Comparison of ENCODE assay signal across 8 cellular contexts in the genomic region with DNA sequence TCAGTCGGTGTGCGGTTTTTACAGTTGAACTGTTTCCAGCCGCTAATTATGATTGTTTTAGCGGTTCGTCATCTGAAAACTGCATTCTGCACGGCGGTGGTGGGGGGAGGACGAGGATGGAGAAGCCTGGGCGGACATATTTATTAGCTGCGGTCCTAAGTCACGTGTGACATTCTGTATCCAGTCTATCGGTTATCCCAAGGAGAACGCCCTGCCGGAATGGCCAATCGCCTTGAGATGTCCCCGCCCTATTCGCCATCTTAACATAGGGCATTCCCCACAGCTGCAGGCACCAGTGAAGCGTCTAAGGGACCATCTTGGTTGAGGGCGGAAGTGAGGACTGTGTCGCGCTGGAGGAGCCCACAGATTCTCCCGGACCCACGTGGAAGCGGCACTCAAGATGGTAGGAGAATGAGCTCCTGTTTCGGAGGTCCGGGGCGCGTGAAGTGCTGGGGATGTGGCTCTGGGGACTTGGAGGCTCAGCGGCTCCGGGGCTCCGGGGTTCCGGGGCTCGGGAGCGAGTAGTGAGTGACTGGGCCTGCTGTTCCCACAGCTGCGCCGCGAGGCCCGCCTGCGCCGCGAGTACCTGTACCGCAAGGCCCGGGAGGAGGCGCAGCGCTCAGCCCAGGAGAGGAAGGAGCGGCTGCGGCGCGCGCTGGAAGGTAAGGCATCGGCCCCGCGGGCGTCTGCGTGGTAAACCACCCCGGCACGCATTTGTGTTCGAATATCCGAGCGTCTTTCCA. TPM values are rescaled to one million over a fixed set of nuclear protein-coding genes. Genes with fewer than 3 reads are reported as not detected.
A peak's percentile ranks its signal among the peaks of the same experiment; 100 is the strongest.
DNase-seq lines count a peak whose midpoint lies in the region; ATAC-seq, FAIRE-seq and TF ChIP-seq lines count a peak whose summit lies in the region.

A gene with protein sequence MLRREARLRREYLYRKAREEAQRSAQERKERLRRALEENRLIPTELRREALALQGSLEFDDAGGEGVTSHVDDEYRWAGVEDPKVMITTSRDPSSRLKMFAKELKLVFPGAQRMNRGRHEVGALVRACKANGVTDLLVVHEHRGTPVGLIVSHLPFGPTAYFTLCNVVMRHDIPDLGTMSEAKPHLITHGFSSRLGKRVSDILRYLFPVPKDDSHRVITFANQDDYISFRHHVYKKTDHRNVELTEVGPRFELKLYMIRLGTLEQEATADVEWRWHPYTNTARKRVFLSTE (plus strand): TSS at position 365 of the 743 bp plus-strand sequence. CDS start 36 bp downstream, at position 401.

- peaks cover 46% of the 10 kb centered on the region for H3K36me3 Mint-ChIP-seq in T-helper 1 cell treated with Interleukin-12 subunit alpha and Interleukin-12 subunit beta and Interleukin-4 antibody, amounts not matched to agents 30 μg/mL and 1 μg/mL, for 36 hours (ENCODE audit: low read depth)

- TF ChIP-seq POLR2A in GM12892 (IDR thresholded peaks at IDR 0.05; ENCODE audit: low read depth, low read length) (peak; percentile 73), uterus (IDR thresholded peaks at IDR 0.05) (peak; percentile 3 to 40)

- intact Hi-C loops in left ventricle myocardium superior (cut with micrococcal nuclease): no loop called here
- intact Hi-C loops in psoas muscle (cut with DNase I): loop anchor here (5.0 kb wide), 1 partner anchor 160 kb away; a partner anchor contains a TSS
- intact Hi-C loops in uterus (cut with DNase I; ENCODE audit: low total_unique reads): no loop called here

- H3K4me3 ChIP-seq in psoas muscle: peak within 1 kb of the TSS; percentile 99
- peak within 1 kb of the TSS; percentile 75 to 86 for H3K4me3 ChIP-seq in uterus

- no peaks in the 10 kb centered on the region for H3K9me3 ChIP-seq in psoas muscle
- H3K9me3 ChIP-seq in uterus: no peaks in the 10 kb centered on the region

- peak; percentile 92 for FAIRE-seq in GM12892 (lab: Jason Lieb, UNC)

- H3K4me1 ChIP-seq in psoas muscle (peaks cover 15% of the 10 kb centered on the region), uterus (peaks cover 4 to 8% of the 10 kb centered on the region in 2 donors)

- H3K36me3 ChIP-seq in psoas muscle (ENCODE audit: insufficient read depth in 1 of 2, low read depth in 1 of 2): peaks cover 7 to 67% of the 10 kb centered on the region in 2 donors
- H3K36me3 ChIP-seq in uterus: no peaks in the 10 kb centered on the region

- WGBS in psoas muscle, 3 donors: 0 to 1% (median 0%) methylated on average over 56 to 60 of the region's 60 CpGs

- no peaks in the 10 kb centered on the region for H3K27me3 Mint-ChIP-seq in T-helper 1 cell treated with Interleukin-12 subunit alpha and Interleukin-12 subunit beta and Interleukin-4 antibody, amounts not matched to agents 30 μg/mL and 1 μg/mL, for 36 hours (ENCODE audit: low read depth)

- DNase-seq in GM12892 (ENCODE audit: insufficient read length): peak; percentile 80
- DNase-seq in NCI-H146 treated with DMSO at 0.1 percent for 48 hours (lab: John Stamatoyannopoulos, UW; ENCODE audit: unreplicated experiment): peak; percentile 99
- DNase-seq in amygdala (lab: John Stamatoyannopoulos, UW): peak; percentile 80 to 100 (median 98)
- DNase-seq in left ventricle myocardium superior: peak; percentile 94
- DNase-seq in psoas muscle: peak; percentile 96 to 97
- peak; percentile 96 to 99 for DNase-seq in uterus

- no peaks in the 10 kb centered on the region for H3K9me3 Mint-ChIP-seq in T-helper 1 cell treated with Interleukin-12 subunit alpha and Interleukin-12 subunit beta and Interleukin-4 antibody, amounts not matched to agents 30 μg/mL and 1 μg/mL, for 36 hours

- H3K27ac ChIP-seq in psoas muscle (peak within 1 kb of the TSS; percentile 91), uterus (peak within 1 kb of the TSS; percentile 91 to 92)

- peak; percentile 26 for TF ChIP-seq CTCF in psoas muscle (IDR thresholded peaks at IDR 0.05)
- peak in 2 of 4 experiments; percentile 11 to 31 for TF ChIP-seq CTCF in uterus (IDR thresholded peaks at IDR 0.05)

- H3K27ac Mint-ChIP-seq in T-helper 1 cell treated with Interleukin-12 subunit alpha and Interleukin-12 subunit beta and Interleukin-4 antibody, amounts not matched to agents 30 μg/mL and 1 μg/mL, for 36 hours: peak within 1 kb of the TSS; percentile 99

- ATAC-seq in HG02870 (IDR thresholded peaks at IDR 0.05; ENCODE audit: unreplicated experiment): peak; percentile 82
- peak; percentile 97 for ATAC-seq in left ventricle myocardium superior
- ATAC-seq in psoas muscle: peak; percentile 96 to 98 (median 98)

- H3K4me1 Mint-ChIP-seq in T-helper 1 cell treated with Interleukin-12 subunit alpha and Interleukin-12 subunit beta and Interleukin-4 antibody, amounts not matched to agents 30 μg/mL and 1 μg/mL, for 36 hours (ENCODE audit: low read depth): peaks cover 22% of the 10 kb centered on the region

- peak within 1 kb of the TSS; percentile 100 for H3K4me3 Mint-ChIP-seq in T-helper 1 cell treated with Interleukin-12 subunit alpha and Interleukin-12 subunit beta and Interleukin-4 antibody, amounts not matched to agents 30 μg/mL and 1 μg/mL, for 36 hours

- no peaks in the 10 kb centered on the region for H3K27me3 ChIP-seq in psoas muscle (ENCODE audit: insufficient read depth in 3 of 3, low read length in 2 of 3)
- H3K27me3 ChIP-seq in uterus: no peaks in the 10 kb centered on the region

RNA-seq across cellular contexts. Expression of the gene that starts here (rescaled TPM):
- 73.9 TPM for polyA plus RNA-seq in GM12892 (2012; ENCODE audit: missing spikeins)
- 59.8 TPM for total RNA-seq in left ventricle myocardium superior
- 100 to 1,000 TPM in 3 of 4 donors, 10 to 100 TPM in 1; 74.4 to 118 (median 105) TPM for total RNA-seq in psoas muscle
- polyA plus RNA-seq in psoas muscle: 100 to 1,000 TPM; 148 to 270 (median 194) TPM
- 10 to 100 TPM; 25.1 to 51.8 (median 43.3) TPM for total RNA-seq in uterus

Comparison
In these comparisons a context has a peak if more than half of its experiments do, and no peak if none do; other contexts are left out.
1. Peak in every context shown above with its lines: DNase-seq, ATAC-seq, H3K4me3 ChIP-seq and H3K27ac ChIP-seq.
2. intact Hi-C loops: an anchor here in psoas muscle (5.0 kb wide); none called in left ventricle myocardium superior and uterus.